In the genomic region with DNA sequence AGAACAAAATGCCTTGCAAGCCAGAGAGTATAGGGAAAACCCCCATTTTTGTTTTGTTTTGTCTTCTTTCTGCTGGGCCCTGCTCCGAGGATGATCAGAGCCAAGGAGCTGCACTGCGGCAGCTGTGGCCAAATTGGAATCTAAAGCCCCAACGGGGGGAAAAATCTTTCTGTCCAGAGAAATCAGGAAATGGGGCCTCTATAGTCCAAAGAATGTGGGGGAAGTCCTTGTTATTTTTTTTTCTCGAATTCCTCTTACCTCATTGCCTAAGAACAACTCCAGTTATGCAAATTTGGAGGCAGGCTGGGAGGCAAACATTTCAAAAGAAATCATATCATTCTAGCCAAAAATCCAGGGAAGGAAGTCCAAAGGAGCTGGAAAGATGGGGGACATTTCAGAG, we compare ENCODE assay signal across 24 cellular contexts.
"Had no signal": no experiment of that assay in that cellular context is flagged by ENCODE, and none has a peak within 500 bp of the region (broad histone marks: within the 10 kb centered on the region; RNA-seq: fewer than 3 reads in every experiment).

No MANE protein-coding gene starts in this region.

- H3K36me3 ChIP-seq: ascending aorta, brain microvascular endothelial cell, cardiac muscle cell, SJSA1 had no signal

- ATAC-seq: activated CD4-positive, alpha-beta T cell treated with anti-CD3 and anti-CD28 coated beads for 36 hours; activated CD4-positive, CD25-positive, alpha-beta regulatory T cell treated with anti-CD3 and anti-CD28 coated beads, Interleukin-2, amount 50 U/mL, for 24 hours; activated T-cell treated with anti-CD3 and anti-CD28 coated beads, Interleukin-2, amount 50 U/mL, for 4 hours; K562; Panc1 had no signal

- H3K4me2 ChIP-seq: SK-N-SH had no signal

- H3K9ac ChIP-seq: SK-N-SH had no signal

- H3K27ac ChIP-seq: ascending aorta, brain microvascular endothelial cell, cardiac muscle cell, SJSA1 had no signal

- H3K9me3 ChIP-seq: ascending aorta, SJSA1, SK-N-SH had no signal

- H3K4me3 ChIP-seq: ascending aorta, cardiac muscle cell, K562, SJSA1 had no signal

- H3K4me1 ChIP-seq: ascending aorta, SJSA1 had no signal

- H3K27me3 ChIP-seq: ascending aorta, brain microvascular endothelial cell, cardiac muscle cell, SJSA1 had no signal

- DNase-seq: activated CD4-positive, alpha-beta memory T cell treated with anti-CD3 and anti-CD28 coated beads for 36 hours; activated CD4-positive, alpha-beta T cell treated with anti-CD3 and anti-CD28 coated beads for 36 hours; activated CD4-positive, alpha-beta T cell treated with anti-CD3 and anti-CD28 coated beads, Interleukin-2, amount 10 ng/mL, durations not matched to agents 7 days and 5 days; activated CD8-positive, alpha-beta memory T cell treated with anti-CD3 and anti-CD28 coated beads, Interleukin-2, amount 50 U/mL, for 4 hours; activated naive CD4-positive, alpha-beta T cell treated with anti-CD3 and anti-CD28 coated beads, Interleukin-2, amount 10 ng/mL, durations not matched to agents 7 days and 5 days; activated naive CD8-positive, alpha-beta T cell treated with anti-CD3 and anti-CD28 coated beads for 36 hours; activated T-cell treated with anti-CD3 and anti-CD28 coated beads for 4 hours; activated T-cell treated with anti-CD3 and anti-CD28 coated beads, Interleukin-2, amount 50 U/mL, for 4 hours; amygdala; brain microvascular endothelial cell; NCI-H1105; NCI-H1417 treated with DMSO at 0.1 percent for 48 hours; NCI-H1930; NCI-H2081 treated with DMSO at 0.1 percent for 48 hours; NCI-H226; NCI-H524 treated with DMSO at 0.1 percent for 48 hours; SHP77; SK-N-SH had no signal
